ENCODE assay signal across 8 cellular contexts in genomic region chr11:128488471-128488870, GRCh38.
DNase-seq lines count a peak whose midpoint lies in the region; ATAC-seq and TF ChIP-seq lines count a peak whose summit lies in the region.

No MANE protein-coding gene starts in this region.

- ATAC-seq in central memory CD8-positive, alpha-beta T cell (replicated peaks; ENCODE audit: extremely low read depth, poor library complexity, severe bottlenecking) = no peak
- ATAC-seq in natural killer cell treated with Interleukin-12 subunit alpha and Interleukin-12 subunit beta and Interleukin-15 and Interleukin-18, amount 100 ng/mL, for 72 hours = peak; percentile 61 to 69
- ATAC-seq in HG03135 (IDR thresholded peaks at IDR 0.05; ENCODE audit: unreplicated experiment) = no peak

- H3K36me3 Mint-ChIP-seq in CD8-positive, alpha-beta memory T cell = peaks cover 34 to 94% (median 74%) of the 10 kb centered on the region in 3 donors
- peaks cover 98% of the 10 kb centered on the region for H3K36me3 Mint-ChIP-seq in central memory CD8-positive, alpha-beta T cell (ENCODE audit: insufficient read depth)
- H3K36me3 Mint-ChIP-seq in natural killer cell treated with Interleukin-12 subunit alpha and Interleukin-12 subunit beta and Interleukin-15 and Interleukin-18, amount 100 ng/mL, for 72 hours = peaks cover 79% of the 10 kb centered on the region

- H3K9me3 ChIP-seq in CD8-positive, alpha-beta memory T cell (ENCODE audit: low read length) = no peaks in the 10 kb centered on the region
- no peaks in the 10 kb centered on the region for H3K9me3 ChIP-seq in esophagus squamous epithelium

- DNase-seq in CD8-positive, alpha-beta memory T cell = no peak
- DNase-seq in NOMO-1 treated with dmso at 0.1 percent for 144 hours (lab: John Stamatoyannopoulos, UW; ENCODE audit: unreplicated experiment) = peak; percentile 71
- no peak for DNase-seq in central memory CD8-positive, alpha-beta T cell (ENCODE audit: low spot score in 2 of 2)
- DNase-seq in natural killer cell treated with Interleukin-12 subunit alpha and Interleukin-12 subunit beta and Interleukin-15 and Interleukin-18, amount 100 ng/mL, for 72 hours (ENCODE audit: low spot score) = no peak
- DNase-seq in NCI-H2196 treated with DMSO at 0.1 percent for 48 hours (lab: John Stamatoyannopoulos, UW; ENCODE audit: unreplicated experiment) = no peak
- DNase-seq in HuH-7 (ENCODE audit: low spot score) = no peak
- no peak for DNase-seq in esophagus squamous epithelium (lab: John Stamatoyannopoulos, UW)

- intact Hi-C loops in esophagus squamous epithelium (cut with DNase I) = no loop called here

- H3K9me3 Mint-ChIP-seq in CD8-positive, alpha-beta memory T cell = no peaks in the 10 kb centered on the region
- no peaks in the 10 kb centered on the region for H3K9me3 Mint-ChIP-seq in central memory CD8-positive, alpha-beta T cell
- no peaks in the 10 kb centered on the region for H3K9me3 Mint-ChIP-seq in natural killer cell treated with Interleukin-12 subunit alpha and Interleukin-12 subunit beta and Interleukin-15 and Interleukin-18, amount 100 ng/mL, for 72 hours

- H3K4me1 ChIP-seq in CD8-positive, alpha-beta memory T cell (ENCODE audit: insufficient read depth, low read length) = peaks cover 96% of the 10 kb centered on the region
- H3K4me1 ChIP-seq in esophagus squamous epithelium = peaks cover 0 to 50% (median 28%) of the 10 kb centered on the region in 3 donors

- peaks cover 78% of the 10 kb centered on the region for H3K36me3 ChIP-seq in CD8-positive, alpha-beta memory T cell (ENCODE audit: insufficient read depth, low read length)
- peaks cover 0 to 60% (median 0%) of the 10 kb centered on the region in 3 donors for H3K36me3 ChIP-seq in esophagus squamous epithelium

- WGBS in esophagus squamous epithelium, 2 donors = 85 to 89% methylated on average over 5 of the region's 5 CpGs

- H3K4me1 Mint-ChIP-seq in CD8-positive, alpha-beta memory T cell = peaks cover 96 to 99% (median 98%) of the 10 kb centered on the region in 3 donors
- H3K4me1 Mint-ChIP-seq in central memory CD8-positive, alpha-beta T cell = peaks cover 93% of the 10 kb centered on the region
- H3K4me1 Mint-ChIP-seq in natural killer cell treated with Interleukin-12 subunit alpha and Interleukin-12 subunit beta and Interleukin-15 and Interleukin-18, amount 100 ng/mL, for 72 hours (ENCODE audit: low read depth in 2 of 2) = peaks cover 93 to 97% of the 10 kb centered on the region in 2 donors

- H3K27ac ChIP-seq in CD8-positive, alpha-beta memory T cell (ENCODE audit: low read depth, low read length) = no peak overlapping the region
- peak overlapping the region in 1 of 4 donors; percentile 23 for H3K27ac ChIP-seq in esophagus squamous epithelium

- H3K27me3 ChIP-seq in CD8-positive, alpha-beta memory T cell (ENCODE audit: insufficient read depth, low read length, poor library complexity, severe bottlenecking) = no peaks in the 10 kb centered on the region
- H3K27me3 ChIP-seq in esophagus squamous epithelium = no peaks in the 10 kb centered on the region

- no peak for TF ChIP-seq POLR2A in esophagus squamous epithelium (IDR thresholded peaks at IDR 0.05)

- peak overlapping the region in 6 of 7 donors; percentile 55 to 82 (median 68) for H3K4me3 Mint-ChIP-seq in CD8-positive, alpha-beta memory T cell
- H3K4me3 Mint-ChIP-seq in central memory CD8-positive, alpha-beta T cell = peak overlapping the region; percentile 47
- H3K4me3 Mint-ChIP-seq in natural killer cell treated with Interleukin-12 subunit alpha and Interleukin-12 subunit beta and Interleukin-15 and Interleukin-18, amount 100 ng/mL, for 72 hours = peak overlapping the region; percentile 82

- CTCF ChIA-PET in CD8-positive, alpha-beta memory T cell (lab: Charles Lee) = interaction anchor here (0.9 to 1.4 kb wide), 4 partner anchors 13 to 198 kb away, joined by 3 to 4 read pairs (median 3); no protein-coding TSS in a partner anchor

- peak overlapping the region; percentile 79 to 99 (median 96) for H3K27ac Mint-ChIP-seq in CD8-positive, alpha-beta memory T cell
- peak overlapping the region; percentile 90 for H3K27ac Mint-ChIP-seq in central memory CD8-positive, alpha-beta T cell (ENCODE audit: low read depth)
- peak overlapping the region; percentile 95 to 96 for H3K27ac Mint-ChIP-seq in natural killer cell treated with Interleukin-12 subunit alpha and Interleukin-12 subunit beta and Interleukin-15 and Interleukin-18, amount 100 ng/mL, for 72 hours

- POLR2A ChIA-PET in CD8-positive, alpha-beta memory T cell (lab: Charles Lee) = interaction anchor here (0.6 kb wide), 1 partner anchor 17 kb away, joined by 4 read pairs; no protein-coding TSS in a partner anchor

- no peak overlapping the region for H3K4me3 ChIP-seq in CD8-positive, alpha-beta memory T cell (ENCODE audit: low read length)
- no peak overlapping the region for H3K4me3 ChIP-seq in esophagus squamous epithelium

- TF ChIP-seq CTCF in esophagus squamous epithelium (IDR thresholded peaks at IDR 0.05) = no peak

- H3K27me3 Mint-ChIP-seq in CD8-positive, alpha-beta memory T cell = peaks cover 0 to 2% of the 10 kb centered on the region in 2 donors
- no peaks in the 10 kb centered on the region for H3K27me3 Mint-ChIP-seq in central memory CD8-positive, alpha-beta T cell
- no peaks in the 10 kb centered on the region for H3K27me3 Mint-ChIP-seq in natural killer cell treated with Interleukin-12 subunit alpha and Interleukin-12 subunit beta and Interleukin-15 and Interleukin-18, amount 100 ng/mL, for 72 hours

Comparison
In these comparisons a context has a peak if more than half of its experiments do, and no peak if none do; other contexts are left out.
1. ATAC-seq: peak in natural killer cell treated with Interleukin-12 subunit alpha and Interleukin-12 subunit beta and Interleukin-15 and Interleukin-18, amount 100 ng/mL, for 72 hours (2 of 2); none in central memory CD8-positive, alpha-beta T cell (single experiment) and HG03135 (single experiment).
2. Peak in every context shown above with its lines, with median percentiles within 50 percentile points of each other: H3K27ac Mint-ChIP-seq and H3K4me3 Mint-ChIP-seq.